In the genomic region with DNA sequence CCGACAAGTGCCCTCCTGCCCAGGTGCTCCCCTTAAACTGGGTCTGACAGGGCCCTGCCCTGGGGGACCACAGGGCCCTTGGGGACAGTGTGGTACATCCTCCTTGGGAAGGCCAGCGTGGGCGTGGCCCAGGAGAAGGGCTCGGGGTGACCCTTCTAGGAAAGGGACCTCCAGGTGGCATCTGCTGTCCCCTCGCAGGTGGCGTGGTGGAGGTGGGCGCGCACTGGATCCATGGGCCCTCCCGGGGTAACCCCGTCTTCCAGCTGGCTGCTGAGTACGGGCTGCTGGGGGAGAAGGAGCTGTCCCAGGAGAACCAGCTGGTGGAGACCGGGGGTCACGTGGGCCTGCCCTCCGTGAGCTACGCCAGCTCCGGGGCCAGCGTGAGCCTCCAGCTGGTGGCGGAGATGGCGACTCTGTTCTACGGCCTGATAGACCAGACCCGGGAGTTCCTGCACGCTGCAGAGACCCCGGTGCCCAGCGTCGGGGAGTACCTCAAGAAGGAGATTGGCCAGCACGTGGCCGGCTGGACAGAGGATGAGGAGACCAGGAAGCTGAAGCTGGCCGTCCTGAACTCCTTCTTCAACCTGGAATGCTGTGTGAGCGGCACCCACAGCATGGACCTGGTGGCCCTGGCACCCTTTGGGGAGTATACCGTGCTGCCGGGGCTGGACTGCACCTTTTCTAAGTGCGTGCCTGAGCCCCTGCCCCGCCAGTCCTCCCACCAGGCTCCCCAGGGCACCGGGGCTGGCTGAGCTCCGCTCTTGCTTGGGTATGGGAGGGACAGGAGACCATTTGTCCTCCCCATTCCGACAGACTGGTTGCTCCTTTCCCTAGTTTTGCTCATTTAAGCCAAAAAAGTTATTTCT, we compare ENCODE assay signal across 6 cellular contexts. TPM values are rescaled to one million over a fixed set of nuclear protein-coding genes. Genes with fewer than 3 reads are reported as not detected.
DNase-seq lines count a peak whose midpoint lies in the region.

No MANE protein-coding gene starts in this region.

- in situ Hi-C loops in G401 (cut with HindIII; ENCODE audit: low sequenced_read_pairs) = no loop called here

- DNase-seq in G401 (ENCODE audit: low spot score) (peak; percentile 20), adipocyte (ENCODE audit: low read depth) (no peak), HuH-7.5 (ENCODE audit: low spot score) (no peak), DMS79 (lab: John Stamatoyannopoulos, UW) (no peak)
- DNase-seq in activated effector memory CD4-positive, alpha-beta T cell treated with Interleukin-2 at 50 U/mL for 16 hours = no peak

- H3K9ac ChIP-seq in adipocyte (ENCODE audit: low read length) (peak overlapping the region; percentile 82), mucosa of stomach (ENCODE audit: low read length) (peak overlapping the region; percentile 66)

- H3K4me3 ChIP-seq in adipocyte (ENCODE audit: low read length) (peak overlapping the region; percentile 81), mucosa of stomach (ENCODE audit: low read length) (peak overlapping the region; percentile 8)

- H3K9me3 ChIP-seq in adipocyte (ENCODE audit: control insufficient read depth, low read length) (no peaks in the 10 kb centered on the region), mucosa of stomach (ENCODE audit: control insufficient read depth, low read length) (no peaks in the 10 kb centered on the region)

- H3K27me3 ChIP-seq in adipocyte (replicated peaks; ENCODE audit: control insufficient read depth, insufficient read depth, low read length) (no peaks in the 10 kb centered on the region), mucosa of stomach (ENCODE audit: control insufficient read depth, insufficient read depth, low read length) (no peaks in the 10 kb centered on the region)

- H3K36me3 ChIP-seq in adipocyte (ENCODE audit: control insufficient read depth, insufficient read depth, low read length, severe bottlenecking) (no peaks in the 10 kb centered on the region), mucosa of stomach (ENCODE audit: control insufficient read depth, insufficient read depth, low read length) (no peaks in the 10 kb centered on the region)

- H3K4me1 ChIP-seq in adipocyte (ENCODE audit: control insufficient read depth, insufficient read depth, low read length) (peaks cover 4% of the 10 kb centered on the region), mucosa of stomach (ENCODE audit: control insufficient read depth, insufficient read depth, low read length) (peaks cover 8% of the 10 kb centered on the region)

RNA-seq across cellular contexts. Expression of gene PAOX, which starts 1.0 kb away (rescaled TPM):
- 11.7 and 13.9 TPM in 2 replicates for total RNA-seq in G401 (2014; rRNA removed; shearing (Covaris generic))

RNA-seq across cellular contexts. Expression of gene ECHS1, which starts 6.9 kb away (rescaled TPM):
- total RNA-seq in G401 (2014; rRNA removed; shearing (Covaris generic)) = 105 and 118 TPM in 2 replicates

RNA-seq across cellular contexts. Expression of gene MTG1, which starts 13.9 kb away (rescaled TPM):
- 60.7 and 66.8 TPM in 2 replicates for total RNA-seq in G401 (2014; rRNA removed; shearing (Covaris generic))

RNA-seq across cellular contexts. Expression of gene FUOM, which starts 22.2 kb away (rescaled TPM):
- 65.7 and 103 TPM in 2 replicates for total RNA-seq in G401 (2014; rRNA removed; shearing (Covaris generic))

RNA-seq across cellular contexts. Expression of gene PRAP1, which starts 32.9 kb away (rescaled TPM):
- 1.8 and 3.0 TPM in 2 replicates for total RNA-seq in G401 (2014; rRNA removed; shearing (Covaris generic))
